10 cellular contexts compared by ENCODE assay signal in the genomic region with DNA sequence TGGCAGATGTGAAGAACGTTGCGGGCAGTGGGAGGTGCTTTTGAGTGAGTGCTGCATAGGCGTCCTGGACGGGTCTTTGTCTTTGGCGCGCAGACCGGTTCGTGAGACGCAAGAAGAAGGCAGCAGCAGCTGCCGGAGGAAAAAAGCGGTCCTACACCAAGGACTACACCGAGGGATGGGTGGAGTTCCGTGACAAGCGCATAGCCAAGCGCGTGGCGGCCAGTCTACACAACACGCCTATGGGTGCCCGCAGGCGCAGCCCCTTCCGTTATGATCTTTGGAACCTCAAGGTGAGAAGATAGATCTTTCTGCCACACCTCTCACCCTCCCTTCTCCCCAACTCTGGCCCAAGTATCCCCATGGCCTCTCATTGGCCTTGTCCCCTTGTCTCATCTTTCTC. TPM values are rescaled to one million over a fixed set of nuclear protein-coding genes. Genes with fewer than 3 reads are reported as not detected.
DNase-seq lines count a peak whose midpoint lies in the region; ATAC-seq, FAIRE-seq and TF ChIP-seq lines count a peak whose summit lies in the region.
"Had no signal": no experiment of that assay in that cellular context is flagged by ENCODE, and none has a peak within 500 bp of the region (broad histone marks: within the 10 kb centered on the region; RNA-seq: fewer than 3 reads in every experiment).

No MANE protein-coding gene starts in this region.

- no peak overlapping the region for H2AFZ ChIP-seq in HepG2 (ENCODE audit: low read length)

- no peak for FAIRE-seq in HepG2 (lab: Jason Lieb, UNC)

- H3K9me3 ChIP-seq in HepG2 (ENCODE audit: low read length) (no peaks in the 10 kb centered on the region), transverse colon (no peaks in the 10 kb centered on the region)

- H3K9me3 Mint-ChIP-seq in activated T-cell treated with anti-CD3 and anti-CD28 coated beads, Interleukin-2, amount 50 U/mL, for 72 hours, result no peaks in the 10 kb centered on the region
- no peaks in the 10 kb centered on the region for H3K9me3 Mint-ChIP-seq in activated T-cell treated with anti-CD3 and anti-CD28 coated beads, Interleukin-2, amount 50 U/mL, for 24 hours
- H3K9me3 Mint-ChIP-seq: stimulated activated effector memory CD8-positive, alpha-beta T cell treated with anti-CD3 and anti-CD28 coated beads, Interleukin-12 subunit alpha, Interleukin-12 subunit beta, amount 100 ng/mL, for 72 hours had no signal

- no peak for TF ChIP-seq RAD21 in HepG2 (CRISPR knock-in tag; IDR thresholded peaks at IDR 0.05)

- no peaks in the 10 kb centered on the region for H4K20me1 ChIP-seq in HepG2 (ENCODE audit: insufficient read depth, low read length)

- no peak for DNase-seq in activated T-cell treated with anti-CD3 and anti-CD28 coated beads, Interleukin-2, amount 50 U/mL, for 72 hours
- no peak for DNase-seq in activated T-cell treated with anti-CD3 and anti-CD28 coated beads, Interleukin-2, amount 50 U/mL, for 24 hours
- DNase-seq in HepG2 (ENCODE audit: low spot score) (no peak), transverse colon (no peak), NCI-H2171 treated with DMSO at 0.1 percent for 48 hours (lab: John Stamatoyannopoulos, UW) (no peak), posterior vena cava (ENCODE audit: low spot score) (no peak)
- DNase-seq: activated effector memory CD4-positive, alpha-beta T cell treated with Interleukin-2 at 50 U/mL for 16 hours had no signal

- CTCF ChIA-PET in HepG2 (lab: Yijun Ruan, JAX; ENCODE audit: low intra/inter-chr PET ratio, low total read pairs), result no interaction called here

- peak overlapping the region; percentile 96 for H3K9ac ChIP-seq in HepG2 (ENCODE audit: insufficient read depth, low read depth, low read length)

- H3K27ac ChIP-seq in HepG2 (ENCODE audit: extremely low read length, insufficient read depth, low read length) (peak overlapping the region; percentile 80), transverse colon (peak overlapping the region in 3 of 4 donors; percentile 89 to 92 (median 90))

- TF ChIP-seq CTCF in WI38 (IDR thresholded peaks at IDR 0.05; ENCODE audit: low read depth, low read length), result no peak
- TF ChIP-seq CTCF in HepG2 (CRISPR knock-in tag; IDR thresholded peaks at IDR 0.05), result no peak
- TF ChIP-seq CTCF in transverse colon (IDR thresholded peaks at IDR 0.05), result no peak

- peaks cover 4 to 11% of the 10 kb centered on the region in 2 donors for H3K36me3 Mint-ChIP-seq in activated T-cell treated with anti-CD3 and anti-CD28 coated beads, Interleukin-2, amount 50 U/mL, for 72 hours (ENCODE audit: insufficient read depth in 2 of 2)
- peaks cover 23% of the 10 kb centered on the region for H3K36me3 Mint-ChIP-seq in activated T-cell treated with anti-CD3 and anti-CD28 coated beads, Interleukin-2, amount 50 U/mL, for 24 hours (ENCODE audit: low read depth)

- H3K4me1 Mint-ChIP-seq in activated T-cell treated with anti-CD3 and anti-CD28 coated beads, Interleukin-2, amount 50 U/mL, for 72 hours (ENCODE audit: low read depth), result peaks cover 47% of the 10 kb centered on the region
- peaks cover 48% of the 10 kb centered on the region for H3K4me1 Mint-ChIP-seq in activated T-cell treated with anti-CD3 and anti-CD28 coated beads, Interleukin-2, amount 50 U/mL, for 24 hours (ENCODE audit: low read depth)

- in situ Hi-C loops in HepG2 (cut with HindIII; ENCODE audit: extremely low pct_ligation_motif_present, low pct_unique_long_range_greater_than_20kb) (no loop called here), transverse colon (cut with MboI; ENCODE audit: low pct_ligation_motif_present in 1 of 4, low pct_unique_long_range_greater_than_20kb in 1 of 4, low sequenced_read_pairs in 3 of 4) (loop anchor here in 2 of 4 donors (10.0 to 25.0 kb wide), 2 partner anchors 263 to 1264 kb away; a partner anchor contains a TSS)

- TF ChIP-seq EP300 in HepG2 (IDR thresholded peaks at IDR 0.05; ENCODE audit: low read depth in 2 of 2, low read length in 2 of 2) (no peak), HepG2 (CRISPR knock-in tag; IDR thresholded peaks at IDR 0.05; ENCODE audit: borderline replicate concordance) (no peak), transverse colon (IDR thresholded peaks at IDR 0.05; ENCODE audit: low read depth) (no peak)

- peaks cover 15% of the 10 kb centered on the region for H3K27me3 Mint-ChIP-seq in activated T-cell treated with anti-CD3 and anti-CD28 coated beads, Interleukin-2, amount 50 U/mL, for 72 hours (ENCODE audit: low read depth)
- H3K27me3 Mint-ChIP-seq in activated T-cell treated with anti-CD3 and anti-CD28 coated beads, Interleukin-2, amount 50 U/mL, for 24 hours, result peaks cover 20% of the 10 kb centered on the region

- no peak overlapping the region for H3K4me3 Mint-ChIP-seq in activated T-cell treated with anti-CD3 and anti-CD28 coated beads, Interleukin-2, amount 50 U/mL, for 72 hours
- H3K4me3 Mint-ChIP-seq in activated T-cell treated with anti-CD3 and anti-CD28 coated beads, Interleukin-2, amount 50 U/mL, for 24 hours, result no peak overlapping the region
- H3K4me3 Mint-ChIP-seq: stimulated activated effector memory CD8-positive, alpha-beta T cell treated with anti-CD3 and anti-CD28 coated beads, Interleukin-12 subunit alpha, Interleukin-12 subunit beta, amount 100 ng/mL, for 72 hours had no signal

- ATAC-seq in activated T-cell treated with anti-CD3 and anti-CD28 coated beads, Interleukin-2, amount 50 U/mL, for 72 hours (replicated peaks in 1 of 2), result no peak
- ATAC-seq in HepG2 (no peak), HG02678 (IDR thresholded peaks at IDR 0.05; ENCODE audit: unreplicated experiment) (no peak)

- H3K27me3 ChIP-seq in HepG2 (ENCODE audit: control insufficient read depth in 1 of 2, insufficient read depth in 2 of 2, low read length in 2 of 2) (no peaks in the 10 kb centered on the region; a peak in 1 of 5 replicates), transverse colon (peaks cover 24% of the 10 kb centered on the region)

- TF ChIP-seq POLR2A in HepG2 (IDR thresholded peaks at IDR 0.05; ENCODE audit: insufficient read depth in 1 of 2, low read depth in 2 of 2, low read length in 2 of 2), result no peak
- no peak for TF ChIP-seq POLR2A in transverse colon (IDR thresholded peaks at IDR 0.05)

- H3K27ac Mint-ChIP-seq in activated T-cell treated with anti-CD3 and anti-CD28 coated beads, Interleukin-2, amount 50 U/mL, for 72 hours, result peak overlapping the region; percentile 39
- no peak overlapping the region for H3K27ac Mint-ChIP-seq in activated T-cell treated with anti-CD3 and anti-CD28 coated beads, Interleukin-2, amount 50 U/mL, for 24 hours
- H3K27ac Mint-ChIP-seq: stimulated activated effector memory CD8-positive, alpha-beta T cell treated with anti-CD3 and anti-CD28 coated beads, Interleukin-12 subunit alpha, Interleukin-12 subunit beta, amount 100 ng/mL, for 72 hours had no signal

- H3K36me3 ChIP-seq in HepG2 (replicated peaks in 1 of 2; ENCODE audit: control insufficient read depth in 1 of 2, insufficient read depth in 2 of 2, low read length in 2 of 2) (peaks cover 4 to 19% of the 10 kb centered on the region in 2 experiments), transverse colon (peaks cover 0 to 21% (median 5%) of the 10 kb centered on the region in 4 donors)

- H3K79me2 ChIP-seq in HepG2 (ENCODE audit: insufficient read depth, low read length), result peaks cover 15% of the 10 kb centered on the region

- BruUV-seq in HepG2 (replicated peaks; lab: Mats Ljungman, UMichigan), result no TSS peak

- intact Hi-C loops in HepG2 (cut with micrococcal nuclease; ENCODE audit: unreplicated experiment) (loop anchor here (2.0 kb wide), 1 partner anchor 47 kb away; no protein-coding TSS in a partner anchor), transverse colon (cut with DNase I; ENCODE audit: low total_unique reads) (no loop called here), posterior vena cava (cut with DNase I) (loop anchor here in 1 of 2 donors (5.0 kb wide), 1 partner anchor 256 kb away; no protein-coding TSS in a partner anchor)

- H3K4me1 ChIP-seq in HepG2 (ENCODE audit: insufficient read depth, low read length) (peaks cover 31% of the 10 kb centered on the region), transverse colon (peaks cover 6 to 23% (median 8%) of the 10 kb centered on the region in 4 donors)

- peak overlapping the region; percentile 95 for H3K4me2 ChIP-seq in HepG2 (ENCODE audit: low read depth, low read length)

- H3K4me3 ChIP-seq in WI38 (ENCODE audit: low read depth, low read length) (peak overlapping the region; percentile 81), HepG2 (replicated peaks in 1 of 3; ENCODE audit: insufficient read depth in 1 of 3, low read depth in 2 of 3, low read length in 3 of 3) (peak overlapping the region; percentile 87 to 100 (median 88)), transverse colon (peak overlapping the region; percentile 78 to 96 (median 84))

- WGBS in HepG2 (ENCODE audit: low lambda C conversion rate), result 82% methylated on average over 21 of the region's 21 CpGs
- WGBS in transverse colon (ENCODE audit: low coverage in 1 of 2), 2 donors, result 79% methylated on average over 21 of the region's 21 CpGs; no CpG with 5 or more reads in 1 of the 2 donors

- POLR2A ChIA-PET in HepG2 (lab: Yijun Ruan, JAX), result no interaction called here

RNA-seq across cellular contexts. Expression of a gene that starts 1.1 kb away (rescaled TPM):
- total RNA-seq in activated T-cell treated with anti-CD3 and anti-CD28 coated beads, Interleukin-2, amount 50 U/mL, for 72 hours, result 10 to 100 TPM; 20.9 to 21.8 TPM
- total RNA-seq in HepG2 (2016; rRNA removed; fragmentation: Illumina TruSeq; extraction: Trizol) (38.4 and 50.8 TPM in 2 replicates), transverse colon (10 to 100 TPM in 3 of 4 donors, 1 to 10 TPM in 1; 5.6 to 16.5 (median 12.4) TPM), posterior vena cava (10 to 100 TPM; 10.3 to 11.5 TPM)
- total RNA-seq in HepG2 (2016; cell fraction: cytosol; rRNA removed; fragmentation: Illumina TruSeq; extraction: Trizol; ENCODE audit: low read depth), result 6.2 and 6.4 TPM in 2 replicates
- 39.5 and 50.0 TPM in 2 replicates for total RNA-seq in HepG2 (2016; cell fraction: insoluble cytoplasmic fraction; rRNA removed; fragmentation: Illumina TruSeq; extraction: Trizol)
- total RNA-seq in HepG2 (2016; cell fraction: membrane; rRNA removed; fragmentation: Illumina TruSeq; extraction: Trizol), result 18.4 and 20.2 TPM in 2 replicates
- total RNA-seq in HepG2 (2016; cell fraction: nucleus; rRNA removed; fragmentation: Illumina TruSeq; extraction: Trizol), result 17.8 and 18.7 TPM in 2 replicates
- polyA plus RNA-seq in HepG2 (2011; rRNA removed), result 37.4 and 38.4 TPM in 2 replicates
- polyA plus RNA-seq in HepG2 (2011; cell fraction: cytosol; rRNA removed), result 33.8 and 41.1 TPM in 2 replicates
- 18.1 and 19.0 TPM in 2 replicates for polyA plus RNA-seq in HepG2 (2011; cell fraction: nucleus; rRNA removed)
- polyA plus RNA-seq in HepG2 (2012), result 15.8 and 17.3 TPM in 2 replicates
- polyA plus RNA-seq in HepG2 (2016; cell fraction: cytosol; fragmentation: Illumina TruSeq; extraction: Trizol; ENCODE audit: low read depth), result 5.3 and 6.1 TPM in 2 replicates
- 49.1 and 55.1 TPM in 2 replicates for polyA plus RNA-seq in HepG2 (2016; cell fraction: insoluble cytoplasmic fraction; fragmentation: Illumina TruSeq; extraction: Trizol; ENCODE audit: low read depth)
- polyA plus RNA-seq in HepG2 (2016; cell fraction: membrane; fragmentation: Illumina TruSeq; extraction: Trizol; ENCODE audit: low read depth), result 14.0 and 15.3 TPM in 2 replicates
- polyA plus RNA-seq in HepG2 (2016; cell fraction: nucleus; fragmentation: Illumina TruSeq; extraction: Trizol; ENCODE audit: insufficient read depth, low read depth), result 23.9 and 25.0 TPM in 2 replicates
- polyA minus RNA-seq in HepG2 (2011; rRNA and poly(A)+ RNA removed; ENCODE audit: low replicate concordance), result 20.6 and 39.2 TPM in 2 replicates
- 13.6 and 14.0 TPM in 2 replicates for polyA minus RNA-seq in HepG2 (2011; cell fraction: cytosol; rRNA and poly(A)+ RNA removed)
- 31.2 and 33.4 TPM in 2 replicates for polyA minus RNA-seq in HepG2 (2011; cell fraction: nucleus; rRNA and poly(A)+ RNA removed)

RNA-seq across cellular contexts. Expression of a gene that starts 59.7 kb away (rescaled TPM):
- total RNA-seq in activated T-cell treated with anti-CD3 and anti-CD28 coated beads, Interleukin-2, amount 50 U/mL, for 72 hours, result 10 to 100 TPM; 84.7 to 90.9 TPM
- total RNA-seq in HepG2 (2016; rRNA removed; fragmentation: Illumina TruSeq; extraction: Trizol) (52.1 and 79.1 TPM in 2 replicates), transverse colon (10 to 100 TPM; 20.3 to 69.6 (median 62.8) TPM), posterior vena cava (10 to 100 TPM; 54.2 to 62.0 TPM)
- 14.1 and 14.2 TPM in 2 replicates for total RNA-seq in HepG2 (2016; cell fraction: cytosol; rRNA removed; fragmentation: Illumina TruSeq; extraction: Trizol; ENCODE audit: low read depth)
- total RNA-seq in HepG2 (2016; cell fraction: insoluble cytoplasmic fraction; rRNA removed; fragmentation: Illumina TruSeq; extraction: Trizol), result 57.3 and 82.0 TPM in 2 replicates
- 39.7 and 45.8 TPM in 2 replicates for total RNA-seq in HepG2 (2016; cell fraction: membrane; rRNA removed; fragmentation: Illumina TruSeq; extraction: Trizol)
- 25.0 and 25.1 TPM in 2 replicates for total RNA-seq in HepG2 (2016; cell fraction: nucleus; rRNA removed; fragmentation: Illumina TruSeq; extraction: Trizol)
- polyA plus RNA-seq in HepG2 (2011; rRNA removed), result 35.2 and 39.9 TPM in 2 replicates
- 30.0 and 36.6 TPM in 2 replicates for polyA plus RNA-seq in HepG2 (2011; cell fraction: cytosol; rRNA removed)
- polyA plus RNA-seq in HepG2 (2011; cell fraction: nucleus; rRNA removed), result 17.1 and 20.4 TPM in 2 replicates
- polyA plus RNA-seq in HepG2 (2012), result 43.4 and 46.6 TPM in 2 replicates
- polyA plus RNA-seq in HepG2 (2016; cell fraction: cytosol; fragmentation: Illumina TruSeq; extraction: Trizol; ENCODE audit: low read depth), result 7.3 and 12.1 TPM in 2 replicates
- 70.8 and 81.5 TPM in 2 replicates for polyA plus RNA-seq in HepG2 (2016; cell fraction: insoluble cytoplasmic fraction; fragmentation: Illumina TruSeq; extraction: Trizol; ENCODE audit: low read depth)
- 23.8 and 31.2 TPM in 2 replicates for polyA plus RNA-seq in HepG2 (2016; cell fraction: membrane; fragmentation: Illumina TruSeq; extraction: Trizol; ENCODE audit: low read depth)
- 36.5 and 38.4 TPM in 2 replicates for polyA plus RNA-seq in HepG2 (2016; cell fraction: nucleus; fragmentation: Illumina TruSeq; extraction: Trizol; ENCODE audit: insufficient read depth, low read depth)
- 13.7 and 15.1 TPM in 2 replicates for polyA minus RNA-seq in HepG2 (2011; rRNA and poly(A)+ RNA removed; ENCODE audit: low replicate concordance)
- polyA minus RNA-seq in HepG2 (2011; cell fraction: cytosol; rRNA and poly(A)+ RNA removed), result 19.8 and 21.2 TPM in 2 replicates
- 6.7 and 13.2 TPM in 2 replicates for polyA minus RNA-seq in HepG2 (2011; cell fraction: nucleus; rRNA and poly(A)+ RNA removed)
